In genomic region chr18:58044370-58045264, GRCh38 we compare ENCODE assay signal across 8 cellular contexts. TPM values are rescaled to one million over a fixed set of nuclear protein-coding genes. Genes with fewer than 3 reads are reported as not detected.
DNase-seq lines count a peak whose midpoint lies in the region; ATAC-seq, FAIRE-seq and TF ChIP-seq lines count a peak whose summit lies in the region.

No MANE protein-coding gene starts in this region.

- POLR2A ChIA-PET in GM12878 (lab: Charles Lee), result interaction anchor here (0.9 to 1.5 kb wide), 5 partner anchors 55 to 91 kb away, joined by 3 to 5 read pairs (median 4); no protein-coding TSS in a partner anchor

- no peaks in the 10 kb centered on the region for H3K9me3 ChIP-seq in DND-41 (ENCODE audit: insufficient read depth, low read length, severe bottlenecking)
- no peaks in the 10 kb centered on the region for H3K9me3 ChIP-seq in GM12878 (replicated peaks; ENCODE audit: control insufficient read depth, insufficient read depth, low read length)
- no peaks in the 10 kb centered on the region for H3K9me3 ChIP-seq in small intestine (ENCODE audit: control insufficient read depth, low read depth)

- ATAC-seq in DND-41 (ENCODE audit: insufficient read depth, low read depth) (no peak; the same call in 2 of the 3 replicates), GM21447 (IDR thresholded peaks at IDR 0.05; ENCODE audit: unreplicated experiment) (peak; percentile 34), GM12878 (peak; percentile 57)

- SMC1A ChIA-PET in GM12878 (lab: Charles Lee; ENCODE audit: uncharacterized antibody, unreplicated experiment), result interaction anchor here (1.0 to 4.8 kb wide), 7 partner anchors 46 to 273 kb away, joined by 3 to 31 read pairs (median 7); no protein-coding TSS in a partner anchor

- TF ChIP-seq CTCF in DND-41 (IDR thresholded peaks at IDR 0.05; ENCODE audit: borderline replicate concordance, extremely low read depth, low read length, poor library complexity, severe bottlenecking), result no peak
- TF ChIP-seq CTCF in GM12878 (IDR thresholded peaks at IDR 0.05 in 2 of 3, conservative IDR thresholded peaks at IDR 0.05 in 1 of 3; ENCODE audit: control insufficient read depth in 2 of 3, extremely low read depth in 1 of 3, insufficient read depth in 1 of 3, low read depth in 3 of 3, low read length in 3 of 3), result no peak

- H3K27ac ChIP-seq in DND-41 (ENCODE audit: low read length), result no peak overlapping the region
- H3K27ac ChIP-seq in GM12878 (ENCODE audit: control insufficient read depth, insufficient read depth), result peak overlapping the region; percentile 37
- peak overlapping the region; percentile 82 to 91 for H3K27ac ChIP-seq in small intestine (ENCODE audit: low read depth in 1 of 2, low read length in 1 of 2)

- H3K27me3 ChIP-seq in DND-41 (ENCODE audit: insufficient read depth, low read length, poor library complexity) (peaks cover 6% of the 10 kb centered on the region), GM12878 (replicated peaks in 1 of 2; ENCODE audit: control insufficient read depth in 2 of 2, insufficient read depth in 2 of 2, low read length in 1 of 2) (no peaks in the 10 kb centered on the region), small intestine (ENCODE audit: control insufficient read depth in 2 of 2, insufficient read depth in 2 of 2, low read length in 2 of 2) (no peaks in the 10 kb centered on the region)

- TF ChIP-seq EP300 in GM12878 (IDR thresholded peaks at IDR 0.05; ENCODE audit: borderline replicate concordance in 1 of 2, control insufficient read depth in 1 of 2, low read depth in 2 of 2, low read length in 2 of 2), result no peak

- 0 out of 2 replicates have a peak, but pooled peaks cover 4% of the 10 kb centered on the region for H4K20me1 ChIP-seq in DND-41 (ENCODE audit: insufficient read depth, low read length)
- no peaks in the 10 kb centered on the region for H4K20me1 ChIP-seq in GM12878 (ENCODE audit: control insufficient read depth, insufficient read depth)

- no peak for TF ChIP-seq RAD21 in GM12878 (IDR thresholded peaks at IDR 0.05; ENCODE audit: insufficient read depth, low read depth, low read length)

- in situ Hi-C loops in GM12878 (cut with MboI), result loop anchor here (5.0 kb wide), 1 partner anchor 78 kb away; no protein-coding TSS in a partner anchor

- 5% methylated on average over 49 of the region's 95 CpGs for WGBS in GM12878 (ENCODE audit: insufficient coverage, insufficient replicate concordance, low lambda C conversion rate, missing lambda C conversion rate)
- 0 to 1% (median 1%) methylated on average over 65 to 95 of the region's 95 CpGs for WGBS in small intestine, 3 donors

- no peak for DNase-seq in DND-41
- peak; percentile 44 for DNase-seq in HT1080 (ENCODE audit: low read depth)
- DNase-seq in T-helper 2 cell, result peak; percentile 12 to 39 (median 26)
- DNase-seq in GM12878 (ENCODE audit: low read depth, low spot score), result no peak
- peak; percentile 43 for DNase-seq in iPS-NIHi11 (ENCODE audit: low spot score)
- peak; percentile 73 for DNase-seq in small intestine
- DNase-seq in KG1 (lab: John Stamatoyannopoulos, UW), result no peak

- FAIRE-seq in GM12878 (lab: Jason Lieb, UNC), result no peak
- no peak for FAIRE-seq in small intestine (lab: Jason Lieb, UNC)

- H3K36me3 ChIP-seq in DND-41 (ENCODE audit: insufficient read depth, low read length) (no peaks in the 10 kb centered on the region), GM12878 (ENCODE audit: control insufficient read depth in 2 of 2, insufficient read depth in 2 of 2, low read length in 1 of 2) (no peaks in the 10 kb centered on the region), small intestine (ENCODE audit: control insufficient read depth in 2 of 2, insufficient read depth in 2 of 2, low read length in 2 of 2) (no peaks in the 10 kb centered on the region)

- CTCF ChIA-PET in GM12878 (lab: Yijun Ruan, JAX), result interaction anchor here (0.8 to 6.9 kb wide), 8 partner anchors 11 to 138 kb away, joined by 3 to 117 read pairs (median 5); no protein-coding TSS in a partner anchor

- H3K4me2 ChIP-seq in DND-41 (ENCODE audit: insufficient read depth, low read length) (peak overlapping the region; percentile 69), GM12878 (ENCODE audit: control insufficient read depth, insufficient read depth) (peak overlapping the region; percentile 92)

- peak overlapping the region; percentile 64 for H3K9ac ChIP-seq in DND-41 (ENCODE audit: low read depth, low read length)
- H3K9ac ChIP-seq in GM12878 (ENCODE audit: control insufficient read depth, insufficient read depth, low read length), result peak overlapping the region; percentile 64

- peak overlapping the region; percentile 88 for H2AFZ ChIP-seq in DND-41 (ENCODE audit: low read depth, low read length)
- H2AFZ ChIP-seq in GM12878 (ENCODE audit: control insufficient read depth, low read depth, low read length), result peak overlapping the region; percentile 51

- peak; percentile 34; the same call in 1 of the 2 replicates for TF ChIP-seq POLR2A in GM12878 (IDR thresholded peaks at IDR 0.05; ENCODE audit: low read depth, low read length)

- intact Hi-C loops in GM12878 (cut with micrococcal nuclease; ENCODE audit: unreplicated experiment), result loop anchor here (5.0 to 10.0 kb wide), 4 partner anchors 280 to 718 kb away; no protein-coding TSS in a partner anchor

- H3K4me3 ChIP-seq in DND-41 (ENCODE audit: low read depth in 1 of 2, low read length in 2 of 2) (peak overlapping the region; percentile 38 to 64), GM12878 (peak overlapping the region; percentile 96), small intestine (ENCODE audit: low read depth in 1 of 2, low read length in 2 of 2) (peak overlapping the region; percentile 67 to 69)

- H3K4me1 ChIP-seq in DND-41 (ENCODE audit: insufficient read depth, low read length), result peaks cover 28% of the 10 kb centered on the region
- peaks cover 6% of the 10 kb centered on the region; the same call in 1 of the 2 replicates for H3K4me1 ChIP-seq in GM12878 (ENCODE audit: control insufficient read depth, insufficient read depth, low read length)
- no peaks in the 10 kb centered on the region for H3K4me1 ChIP-seq in small intestine (ENCODE audit: control insufficient read depth in 2 of 2, insufficient read depth in 1 of 2, low read depth in 1 of 2, low read length in 1 of 2)

- RAD21 ChIA-PET in GM12878 (lab: Charles Lee; ENCODE audit: unreplicated experiment), result interaction anchor here (0.5 to 3.8 kb wide), 11 partner anchors 8 to 414 kb away, joined by 3 to 25 read pairs (median 4); no protein-coding TSS in a partner anchor

- BruUV-seq in GM12878 (replicated peaks; lab: Mats Ljungman, UMichigan), result no TSS peak

- H3K79me2 ChIP-seq in DND-41 (ENCODE audit: insufficient read depth, low read length) (no peaks in the 10 kb centered on the region), GM12878 (ENCODE audit: control insufficient read depth, insufficient read depth, low read length) (peaks cover 5% of the 10 kb centered on the region)

TF ChIP-seq in GM12878, 131 proteins besides CTCF, POLR2A, EP300 and RAD21 (continues in another document):
- TF ChIP-seq EED (IDR thresholded peaks at IDR 0.05; ENCODE audit: low read depth) (peak; percentile 48; the same call in 1 of the 2 replicates), IKZF1 (conservative IDR thresholded peaks at IDR 0.05) (peak; percentile 75), NKRF (conservative IDR thresholded peaks at IDR 0.05) (peak; percentile 46), TBL1XR1 (IDR thresholded peaks at IDR 0.05; ENCODE audit: low read depth, low read length) (no peak), TCF7 (IDR thresholded peaks at IDR 0.05; ENCODE audit: borderline replicate concordance) (no peak), PAX8 (IDR thresholded peaks at IDR 0.05) (no peak), YY1 (IDR thresholded peaks at IDR 0.05; ENCODE audit: low read depth, low read length) (0 out of 2 replicates have a peak, but pooled peaks have one; percentile 9)

RNA-seq across cellular contexts. Expression of gene NEDD4L, which starts 0.6 kb away (rescaled TPM):
- total RNA-seq in HT1080 (2014; rRNA removed; shearing (Covaris generic)), result 76.3 and 83.9 TPM in 2 replicates
- polyA plus RNA-seq in HT1080 (2015; cell fraction: cytosol; rRNA removed), result 103 and 126 TPM in 2 replicates
- 341 and 370 TPM in 2 replicates for polyA plus RNA-seq in HT1080 (2015; cell fraction: nucleus; rRNA removed)
- 256 and 267 TPM in 2 replicates for total RNA-seq in GM12878 (2013; cell fraction: nucleolus; rRNA removed)
- 12.9 and 18.6 TPM in 2 replicates for total RNA-seq in GM12878 (2014; rRNA removed)
- 16.9 and 19.7 TPM in 2 replicates for total RNA-seq in GM12878 (2014; rRNA removed; fragmentation: Illumina TruSeq; extraction: Trizol)
- total RNA-seq in GM12878 (2021), result 24.0 and 25.7 TPM in 2 replicates
- polyA plus RNA-seq in GM12878 (2011; ENCODE audit: low read depth), result 1.8 TPM
- polyA plus RNA-seq in GM12878 (2011; rRNA removed), result 14.9 and 21.3 TPM in 2 replicates
- polyA plus RNA-seq in GM12878 (2011; cell fraction: cytosol; rRNA removed), result 19.3 and 21.8 TPM in 2 replicates
- polyA plus RNA-seq in GM12878 (2011; cell fraction: nucleus; rRNA removed), result 44.9 and 46.5 TPM in 2 replicates
- 4.8 and 5.0 TPM in 2 replicates for polyA plus RNA-seq in GM12878 (2012)
- 20.3 and 21.9 TPM in 2 replicates for polyA plus RNA-seq in GM12878 (2014; fragmentation: Illumina TruSeq; extraction: Trizol)
- polyA plus RNA-seq in GM12878 (2014; fragmentation: Nextera tagmentation; extraction: Ambion mirVana), result 1 to 10 TPM; 7.4 to 8.8 TPM
- 16.0 and 20.1 TPM in 2 replicates for polyA plus RNA-seq in GM12878 (2014; rRNA removed)
- 10 to 100 TPM; 10.8 to 12.1 TPM for polyA plus RNA-seq in GM12878 (2016; fragmentation: Nextera tagmentation; extraction: Ambion mirVana)
- polyA minus RNA-seq in GM12878 (2011; rRNA and poly(A)+ RNA removed), result 32.7 and 42.1 TPM in 2 replicates
- 8.8 TPM in 2 replicates for polyA minus RNA-seq in GM12878 (2011; cell fraction: cytosol; rRNA and poly(A)+ RNA removed)
- polyA minus RNA-seq in GM12878 (2011; cell fraction: nucleus; rRNA and poly(A)+ RNA removed), result 38.1 and 63.2 TPM in 2 replicates
- 10 to 100 TPM; 36.5 to 97.5 (median 94.8) TPM for polyA plus RNA-seq in small intestine

Comparison
In these comparisons a context has a peak if more than half of its experiments do, and no peak if none do; other contexts are left out.
1. DNase-seq: peak in HT1080 (single experiment), T-helper 2 cell (5 of 5), iPS-NIHi11 (single experiment) and small intestine (single experiment); none in DND-41 (single experiment), GM12878 (single experiment) and KG1 (single experiment).
2. Peak in every context shown above with its lines, with median percentiles within 50 percentile points of each other: H3K4me3 ChIP-seq.